In genomic region chr4:1784395-1784788, GRCh38 we compare ENCODE assay signal across 10 cellular contexts. TPM values are rescaled to one million over a fixed set of nuclear protein-coding genes. Genes with fewer than 3 reads are reported as not detected.
"Had no signal": no experiment of that assay in that cellular context is flagged by ENCODE, and none has a peak within 500 bp of the region (broad histone marks: within the 10 kb centered on the region; RNA-seq: fewer than 3 reads in every experiment).

No MANE protein-coding gene starts in this region.

- DNase-seq: activated CD4-positive, alpha-beta T cell treated with anti-CD3 and anti-CD28 coated beads, Interleukin-2, amount 50 U/mL, for 48 hours; activated CD4-positive, CD25-positive, alpha-beta regulatory T cell treated with anti-CD3 and anti-CD28 coated beads, Interleukin-2, amount 50 U/mL, for 72 hours; activated T-cell treated with anti-CD3 and anti-CD28 coated beads, Interleukin-2, amount 50 U/mL, for 4 hours; effector memory CD4-positive, alpha-beta T cell; naive thymus-derived CD8-positive, alpha-beta T cell; stimulated activated CD4-positive, alpha-beta T cell treated with anti-CD3 and anti-CD28 coated beads, Interleukin-2, amount 100 ng/mL, for 24 hours; SW 1271; testis had no signal

- H3K4me3 ChIP-seq: lung, mucosa of descending colon, testis had no signal

- ATAC-seq: activated T-cell treated with anti-CD3 and anti-CD28 coated beads, Interleukin-2, amount 50 U/mL, for 4 hours; naive thymus-derived CD8-positive, alpha-beta T cell had no signal

- H3K27me3 ChIP-seq: testis had no signal

- H3K9me3 ChIP-seq: mucosa of descending colon, testis had no signal

- H3K27ac ChIP-seq: testis had no signal

- H3K4me1 ChIP-seq: testis had no signal

RNA-seq across cellular contexts. Expression of gene FGFR3, which starts 8.7 kb away (rescaled TPM):
- total RNA-seq: naive thymus-derived CD8-positive, alpha-beta T cell had no signal
